Comparison of ENCODE assay signal across 8 cellular contexts in the genomic region with DNA sequence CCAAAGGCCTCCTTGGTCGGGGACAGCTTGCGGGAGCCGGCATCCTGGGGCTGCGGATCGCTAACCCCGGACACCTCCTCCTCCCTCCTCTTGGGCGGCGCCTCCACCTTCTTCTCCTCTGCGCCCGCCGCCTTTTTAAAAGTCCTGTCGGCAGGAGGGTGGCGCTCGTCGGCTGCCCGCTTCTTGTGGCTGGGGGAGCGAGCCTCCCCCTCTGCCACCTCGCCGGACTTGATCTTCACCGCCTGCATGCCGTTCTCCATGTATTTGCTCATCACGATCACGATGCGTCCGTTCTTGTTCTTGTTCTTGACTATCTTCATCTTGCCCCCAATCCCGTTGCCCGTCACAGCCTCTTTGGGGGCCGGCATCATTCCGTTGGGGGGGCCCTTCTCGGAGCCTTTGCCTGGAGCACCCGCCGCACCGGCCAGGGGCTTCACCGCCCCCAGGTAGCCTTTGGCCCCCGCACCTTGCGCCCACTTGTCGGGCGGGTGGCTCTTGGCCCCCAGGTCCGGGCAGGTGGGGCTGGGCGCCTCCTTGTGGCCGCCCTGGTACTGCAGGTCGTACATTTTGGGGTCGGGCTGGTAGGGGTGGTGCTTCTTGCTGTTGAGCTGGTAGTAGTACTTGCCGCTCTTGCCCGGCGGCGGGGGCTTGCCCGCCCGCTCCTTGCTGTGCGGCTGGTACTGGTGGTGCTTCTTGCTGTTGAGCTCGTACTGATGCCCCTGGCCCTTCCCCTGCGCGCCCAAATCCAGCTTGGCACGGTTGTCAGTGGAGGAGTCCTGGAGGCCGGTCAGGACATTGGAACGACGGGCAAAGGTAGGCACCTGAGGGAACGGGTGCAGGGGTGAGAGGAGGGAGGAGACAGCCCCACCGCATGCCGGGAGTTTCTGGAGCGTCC. TPM values are rescaled to one million over a fixed set of nuclear protein-coding genes. Genes with fewer than 3 reads are reported as not detected.
A peak's percentile ranks its signal among the peaks of the same experiment; 100 is the strongest.
DNase-seq lines count a peak whose midpoint lies in the region; ATAC-seq and TF ChIP-seq lines count a peak whose summit lies in the region.

No MANE protein-coding gene starts in this region.

- DNase-seq in CD8-positive, alpha-beta T cell, result peak in 5 of 7 experiments; percentile 35 to 74 (median 56)
- DNase-seq in HuH-7 (ENCODE audit: low spot score), result peak; percentile 73
- no peak for DNase-seq in astrocyte of the spinal cord (ENCODE audit: low read depth, low spot score)
- peak; percentile 21 for DNase-seq in naive B cell
- no peak for DNase-seq in NCI-H146 treated with DMSO at 0.1 percent for 48 hours (lab: John Stamatoyannopoulos, UW; ENCODE audit: unreplicated experiment)
- no peak for DNase-seq in GM19238 (ENCODE audit: insufficient read length, low spot score)

- H3K27ac ChIP-seq in CD8-positive, alpha-beta T cell (ENCODE audit: low read depth, low read length), result no peak overlapping the region

- H3K4me1 ChIP-seq in CD8-positive, alpha-beta T cell (ENCODE audit: insufficient read depth, low read length), result peaks cover 52% of the 10 kb centered on the region

- H3K27me3 ChIP-seq in CD8-positive, alpha-beta T cell (ENCODE audit: insufficient read depth, low read length), result no peaks in the 10 kb centered on the region

- TF ChIP-seq CTCF in CD8-positive, alpha-beta T cell (IDR thresholded peaks at IDR 0.05), result peak; percentile 81
- TF ChIP-seq CTCF in astrocyte of the spinal cord (IDR thresholded peaks at IDR 0.05; ENCODE audit: low read depth, low read length), result peak; percentile 75

- H3K36me3 ChIP-seq in CD8-positive, alpha-beta T cell (ENCODE audit: insufficient read depth, low read length), result peaks cover 24% of the 10 kb centered on the region

- H3K36me3 Mint-ChIP-seq in CD8-positive, alpha-beta T cell, result peaks cover 29% of the 10 kb centered on the region
- peaks cover 0 to 10% of the 10 kb centered on the region in 2 donors for H3K36me3 Mint-ChIP-seq in naive B cell

- TF ChIP-seq POLR2A in GM18505 (IDR thresholded peaks at IDR 0.05; ENCODE audit: borderline replicate concordance, extremely low read depth, insufficient read depth, insufficient read length), result no peak

- H3K4me1 Mint-ChIP-seq in CD8-positive, alpha-beta T cell (ENCODE audit: low read depth), result peaks cover 29% of the 10 kb centered on the region
- H3K4me1 Mint-ChIP-seq in naive B cell, result peaks cover 22 to 56% (median 32%) of the 10 kb centered on the region in 3 donors

- in situ Hi-C loops in astrocyte of the spinal cord (cut with HindIII; ENCODE audit: low sequenced_read_pairs), result no loop called here

- no peaks in the 10 kb centered on the region for H3K9me3 Mint-ChIP-seq in CD8-positive, alpha-beta T cell
- no peaks in the 10 kb centered on the region for H3K9me3 Mint-ChIP-seq in naive B cell

- CTCF ChIA-PET in CD8-positive, alpha-beta T cell (lab: Charles Lee), result interaction anchor here (0.7 to 3.3 kb wide), 17 partner anchors 9 to 136 kb away, joined by 3 to 20 read pairs (median 4); partner anchors contain the start of gene CBX2

- no peaks in the 10 kb centered on the region for H3K9me3 ChIP-seq in CD8-positive, alpha-beta T cell (ENCODE audit: low read length)

- POLR2A ChIA-PET in CD8-positive, alpha-beta T cell (lab: Charles Lee), result interaction anchor here (0.7 to 7.1 kb wide), 3 partner anchors 22 to 45 kb away, joined by 3 to 66 read pairs (median 4); no protein-coding TSS in a partner anchor

- H3K27me3 Mint-ChIP-seq in CD8-positive, alpha-beta T cell (ENCODE audit: low read depth), result no peaks in the 10 kb centered on the region
- peaks cover 0 to 1% (median 0%) of the 10 kb centered on the region in 3 donors for H3K27me3 Mint-ChIP-seq in naive B cell

- intact Hi-C loops in CD8-positive, alpha-beta T cell (cut with DNase I, micrococcal nuclease), result loop anchor here (1.0 to 5.0 kb wide), 4 partner anchors 93 to 1677 kb away; partner anchors contain the start of genes ACTG1 (in 1 of the 2), CCDC40 (in 1 of the 2) and TBC1D16 (in 1 of the 2)

- H3K4me3 Mint-ChIP-seq in CD8-positive, alpha-beta T cell, result no peak overlapping the region
- peak overlapping the region in 6 of 8 donors; percentile 28 to 69 (median 49) for H3K4me3 Mint-ChIP-seq in naive B cell

- H3K27ac Mint-ChIP-seq in CD8-positive, alpha-beta T cell, result no peak overlapping the region
- peak overlapping the region in 3 of 6 donors; percentile 41 to 62 (median 41) for H3K27ac Mint-ChIP-seq in naive B cell

- no peak for ATAC-seq in CD8-positive, alpha-beta T cell
- ATAC-seq in naive B cell (ENCODE audit: low read depth in 2 of 2) (no peak), GM18505 (IDR thresholded peaks at IDR 0.05; ENCODE audit: unreplicated experiment) (no peak), HG03439 (IDR thresholded peaks at IDR 0.05; ENCODE audit: unreplicated experiment) (no peak)

- no peak overlapping the region for H3K4me3 ChIP-seq in CD8-positive, alpha-beta T cell (ENCODE audit: low read depth, low read length)
- no peak overlapping the region for H3K4me3 ChIP-seq in astrocyte of the spinal cord (ENCODE audit: low read depth, low read length)

RNA-seq across cellular contexts. Expression of gene CBX4, which starts 4.4 kb away (rescaled TPM):
- 100 to 1,000 TPM; 263 to 268 TPM for total RNA-seq in CD8-positive, alpha-beta T cell
- 10 to 100 TPM in 2 of 6 donors, 1 to 10 TPM in 4; 3.3 to 17.1 (median 9.6) TPM for polyA plus RNA-seq in naive B cell (ENCODE audit: low read depth in 6 of 6)

RNA-seq across cellular contexts. Expression of gene CBX8, which starts 37.9 kb away (rescaled TPM):
- total RNA-seq in CD8-positive, alpha-beta T cell, result 1 to 10 TPM; 3.7 to 4.0 TPM
- polyA plus RNA-seq in naive B cell (ENCODE audit: low read depth in 6 of 6), result 1 to 10 TPM in 1 of 6 donors, under 1 TPM in 4, not detected in 1; 0.16 to 1.3 (median 0.58) TPM

RNA-seq across cellular contexts. Expression of gene CBX2, which starts 56.9 kb away (rescaled TPM):
- total RNA-seq in CD8-positive, alpha-beta T cell, result under 1 TPM; 0.14 to 0.56 TPM
- polyA plus RNA-seq in naive B cell (ENCODE audit: low read depth in 6 of 6), result under 1 TPM in 1 of 6 donors, not detected in 5; 0.09 TPM

Comparison
In these comparisons a context has a peak if more than half of its experiments do, and no peak if none do; other contexts are left out.
1. DNase-seq: peak in CD8-positive, alpha-beta T cell (5 of 7), HuH-7 (single experiment) and naive B cell (single experiment); none in astrocyte of the spinal cord (single experiment), NCI-H146 treated with DMSO at 0.1 percent for 48 hours (single experiment) and GM19238 (single experiment).